Comparison of ENCODE assay signal across 27 cellular contexts in the genomic region with DNA sequence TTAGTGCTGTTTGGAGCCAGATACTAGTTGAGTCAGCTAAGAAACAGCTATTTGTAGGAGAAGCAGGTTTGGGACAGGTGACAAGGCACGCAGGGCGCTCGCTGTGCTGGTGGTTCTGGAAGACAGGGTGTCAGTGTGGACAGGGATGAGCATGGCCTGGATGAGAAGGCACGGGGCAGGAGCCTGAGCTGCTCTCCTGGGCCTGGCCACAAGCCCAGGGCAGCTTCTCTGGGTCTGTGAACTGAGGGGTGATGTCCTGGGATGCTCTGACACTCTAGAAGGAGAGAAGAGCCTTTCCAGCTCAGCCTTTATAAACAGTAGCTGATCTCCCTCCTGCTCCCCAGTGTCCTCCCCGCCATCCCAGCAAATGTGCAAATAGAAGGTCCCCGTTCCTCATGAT. TPM values are rescaled to one million over a fixed set of nuclear protein-coding genes. Genes with fewer than 3 reads are reported as not detected.
"Had no signal": no experiment of that assay in that cellular context is flagged by ENCODE, and none has a peak within 500 bp of the region (broad histone marks: within the 10 kb centered on the region; RNA-seq: fewer than 3 reads in every experiment).

No MANE protein-coding gene starts in this region.

- H3K4me1 Mint-ChIP-seq: WTC11 had no signal

- H3K9me3 Mint-ChIP-seq: T-helper 1 cell treated with Interleukin-12 subunit alpha and Interleukin-12 subunit beta and Interleukin-4 antibody, amounts not matched to agents 30 μg/mL and 1 μg/mL, for 36 hours had no signal

- H3K4me3 Mint-ChIP-seq: activated CD8-positive, alpha-beta T cell treated with anti-CD3 and anti-CD28 coated beads, Interleukin-2, amount 10 ng/mL, durations not matched to agents 7 days and 5 days; T-helper 1 cell treated with Interleukin-12 subunit alpha and Interleukin-12 subunit beta and Interleukin-4 antibody, amounts not matched to agents 30 μg/mL and 1 μg/mL, for 36 hours; WTC11 had no signal

- H3K4me1 ChIP-seq: SJSA1 had no signal

- H3K27ac ChIP-seq: SJSA1 had no signal

- H3K27me3 ChIP-seq: SJSA1 had no signal

- H3K36me3 Mint-ChIP-seq: activated naive CD4-positive, alpha-beta T cell treated with anti-CD3 and anti-CD28 coated beads, Interleukin-2, amount 50 U/mL, for 72 hours; WTC11 had no signal

- H3K4me3 ChIP-seq: SJSA1 had no signal

- ATAC-seq: activated CD8-positive, alpha-beta T cell treated with anti-CD3 and anti-CD28 coated beads, Interleukin-2, amount 10 ng/mL, durations not matched to agents 7 days and 5 days; activated naive CD4-positive, alpha-beta T cell treated with anti-CD3 and anti-CD28 coated beads, Interleukin-2, amount 50 U/mL, for 72 hours; PC-3; SK-N-SH treated with all-trans-retinoic acid at 6 μM for 48 hours; WTC11 had no signal

- H3K27ac Mint-ChIP-seq: activated CD8-positive, alpha-beta T cell treated with anti-CD3 and anti-CD28 coated beads, Interleukin-2, amount 10 ng/mL, durations not matched to agents 7 days and 5 days; activated naive CD4-positive, alpha-beta T cell treated with anti-CD3 and anti-CD28 coated beads, Interleukin-2, amount 50 U/mL, for 72 hours; T-helper 1 cell treated with Interleukin-12 subunit alpha and Interleukin-12 subunit beta and Interleukin-4 antibody, amounts not matched to agents 30 μg/mL and 1 μg/mL, for 36 hours; WTC11 had no signal

- H3K36me3 ChIP-seq: SJSA1 had no signal

- H3K9me3 ChIP-seq: SJSA1 had no signal

- DNase-seq: activated CD4-positive, alpha-beta T cell treated with anti-CD3 and anti-CD28 coated beads for 48 hours; activated CD4-positive, alpha-beta T cell treated with anti-CD3 and anti-CD28 coated beads, Interleukin-2, amount 50 U/mL, for 4 hours; activated CD4-positive, CD25-positive, alpha-beta regulatory T cell treated with anti-CD3 and anti-CD28 coated beads, Interleukin-2, amount 50 U/mL, for 72 hours; activated CD8-positive, alpha-beta memory T cell treated with anti-CD3 and anti-CD28 coated beads, Interleukin-2, amount 50 U/mL, for 48 hours; activated CD8-positive, alpha-beta T cell treated with anti-CD3 and anti-CD28 coated beads, Interleukin-2, amount 10 ng/mL, durations not matched to agents 7 days and 5 days; activated naive CD4-positive, alpha-beta T cell treated with Interleukin-2 at 50 U/mL for 16 hours; activated T-cell treated with anti-CD3 and anti-CD28 coated beads, Interleukin-2, amount 50 U/mL, for 1 hour; anterior cingulate cortex; cerebellar nuclear complex; NCI-H1092; NCI-H1417; NCI-H2029; NCI-H2107; NCI-H510A treated with DMSO at 0.1 percent for 48 hours; NCI-H69; NK-92 treated with Interleukin-12 subunit alpha and Interleukin-12 subunit beta, amount 100 ng/mL, for 24 hours; PC-3; SHP77; T-helper 9 cell had no signal

RNA-seq across cellular contexts. Expression of a gene that starts 37.9 kb away (rescaled TPM):
- total RNA-seq: activated naive CD4-positive, alpha-beta T cell treated with anti-CD3 and anti-CD28 coated beads, Interleukin-2, amount 50 U/mL, for 72 hours; cardiac septum; MCF 10A; PC-3; SJSA1 had no signal
- polyA plus RNA-seq: adipose tissue had no signal
